ENCODE assay signal across 1 cellular context in genomic region chr19:55161571-55162322, GRCh38.
TF ChIP-seq lines count a peak whose summit lies in the region.

No MANE protein-coding gene starts in this region.

TF ChIP-seq in endothelial cell of umbilical vein, 7 proteins besides CTCF, POLR2A, EP300 and RAD21 (continued from another document):
- TF ChIP-seq JUN (IDR thresholded peaks at IDR 0.05; ENCODE audit: borderline replicate concordance, insufficient read depth, insufficient read length, low read depth), result no peak
- TF ChIP-seq EZH2 (IDR thresholded peaks at IDR 0.05; ENCODE audit: borderline replicate concordance, low read depth, low read length, severe bottlenecking), result peak; percentile 65
- no peak for TF ChIP-seq FOS (IDR thresholded peaks at IDR 0.05; ENCODE audit: borderline replicate concordance, insufficient read depth, low read length)
- no peak for TF ChIP-seq MYC (IDR thresholded peaks at IDR 0.05; ENCODE audit: low read depth, low read length)
- no peak for TF ChIP-seq MAX (IDR thresholded peaks at IDR 0.05; ENCODE audit: insufficient read depth, insufficient read length)
